Comparison of ENCODE assay signal across 18 cellular contexts in the genomic region with DNA sequence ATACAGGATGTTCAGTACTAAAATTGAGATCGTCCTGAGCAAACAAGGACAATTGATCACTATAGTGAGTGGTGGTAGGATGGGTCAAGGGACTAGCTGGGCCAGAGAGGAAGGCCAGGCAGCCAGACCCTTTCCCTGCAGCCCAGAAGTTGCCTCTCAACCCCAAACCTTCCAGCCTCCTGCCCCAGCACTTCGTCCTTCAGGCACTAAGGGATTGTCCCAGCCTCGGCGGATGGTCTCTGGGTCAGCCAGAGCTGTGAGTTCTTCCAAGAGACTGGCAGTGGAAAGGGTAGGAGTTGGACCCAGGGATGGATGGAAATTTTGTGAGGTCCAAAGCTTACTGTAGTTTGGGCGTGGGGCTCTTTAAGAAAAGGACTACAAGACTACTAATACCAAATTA. TPM values are rescaled to one million over a fixed set of nuclear protein-coding genes. Genes with fewer than 3 reads are reported as not detected.
A peak's percentile ranks its signal among the peaks of the same experiment; 100 is the strongest.
DNase-seq lines count a peak whose midpoint lies in the region; ATAC-seq and TF ChIP-seq lines count a peak whose summit lies in the region.
"Had no signal": no experiment of that assay in that cellular context is flagged by ENCODE, and none has a peak within 500 bp of the region (broad histone marks: within the 10 kb centered on the region; RNA-seq: fewer than 3 reads in every experiment).

No MANE protein-coding gene starts in this region.

- H3K27me3 Mint-ChIP-seq in activated T-cell treated with anti-CD3 and anti-CD28 coated beads, Interleukin-2, amount 50 U/mL, for 4 hours (ENCODE audit: low read depth), result peaks cover 74% of the 10 kb centered on the region
- H3K27me3 Mint-ChIP-seq in glutamatergic neuron (ENCODE audit: unreplicated experiment), result peaks cover 29% of the 10 kb centered on the region

- no peak overlapping the region for H3K27ac Mint-ChIP-seq in glutamatergic neuron (ENCODE audit: unreplicated experiment)
- H3K27ac Mint-ChIP-seq: activated naive CD4-positive, alpha-beta T cell treated with anti-CD3 and anti-CD28 coated beads for 36 hours had no signal

- 93% methylated on average over 4 of the region's 5 CpGs for WGBS in HUES64

- ATAC-seq in activated T-cell treated with anti-CD3 and anti-CD28 coated beads, Interleukin-2, amount 50 U/mL, for 4 hours, result no peak
- ATAC-seq in GM21515 (IDR thresholded peaks at IDR 0.05; ENCODE audit: unreplicated experiment) (no peak), GM19467 (IDR thresholded peaks at IDR 0.05; ENCODE audit: unreplicated experiment) (no peak)
- ATAC-seq: gastrocnemius medialis had no signal

- no peak for DNase-seq in activated T-cell treated with anti-CD3 and anti-CD28 coated beads, Interleukin-2, amount 50 U/mL, for 4 hours
- no peak for DNase-seq in activated T-cell treated with anti-CD3 and anti-CD28 coated beads, Interleukin-2, amount 50 U/mL, for 1 hour
- DNase-seq in glutamatergic neuron (no peak), posterior vena cava (ENCODE audit: low spot score) (peak; percentile 63), germinal center (ENCODE audit: low spot score) (no peak)
- DNase-seq: EL, erythroblast, NCI-H1436, right cardiac atrium had no signal

- H3K36me3 Mint-ChIP-seq in activated T-cell treated with anti-CD3 and anti-CD28 coated beads, Interleukin-2, amount 50 U/mL, for 4 hours (ENCODE audit: insufficient read depth), result no peaks in the 10 kb centered on the region
- no peaks in the 10 kb centered on the region for H3K36me3 Mint-ChIP-seq in glutamatergic neuron (ENCODE audit: unreplicated experiment)

- H3K36me3 ChIP-seq in HUES64 (ENCODE audit: insufficient read depth, low read length), result no peaks in the 10 kb centered on the region
- H3K36me3 ChIP-seq: gastrocnemius medialis had no signal

- H3K4me3 ChIP-seq in HUES64 (ENCODE audit: low read length), result peak overlapping the region; percentile 57; the same call in 1 of the 2 replicates
- H3K4me3 ChIP-seq: lung had no signal

- H3K4me1 ChIP-seq in HUES64 (ENCODE audit: insufficient read depth, low read length), result peaks cover 10% of the 10 kb centered on the region

- H3K27me3 ChIP-seq in HUES64 (ENCODE audit: insufficient read depth, low read length), result peaks cover 95% of the 10 kb centered on the region

- H3K9ac ChIP-seq in HUES64 (ENCODE audit: low read depth, low read length), result no peak overlapping the region

- no peak for TF ChIP-seq CTCF in glutamatergic neuron (IDR thresholded peaks at IDR 0.05; ENCODE audit: partially characterized antibody, unreplicated experiment)

- H3K9me3 Mint-ChIP-seq in activated T-cell treated with anti-CD3 and anti-CD28 coated beads, Interleukin-2, amount 50 U/mL, for 4 hours, result no peaks in the 10 kb centered on the region
- peaks cover 14% of the 10 kb centered on the region for H3K9me3 Mint-ChIP-seq in glutamatergic neuron (ENCODE audit: unreplicated experiment)
- H3K9me3 Mint-ChIP-seq: activated naive CD4-positive, alpha-beta T cell treated with anti-CD3 and anti-CD28 coated beads for 36 hours had no signal

- no peak overlapping the region for H3K27ac ChIP-seq in HUES64 (ENCODE audit: low read depth, low read length)
- H3K27ac ChIP-seq: coronary artery, gastrocnemius medialis had no signal

- intact Hi-C loops in posterior vena cava (cut with DNase I), result no loop called here

- H3K4me3 Mint-ChIP-seq in activated T-cell treated with anti-CD3 and anti-CD28 coated beads, Interleukin-2, amount 50 U/mL, for 4 hours, result peak overlapping the region; percentile 41
- H3K4me3 Mint-ChIP-seq in glutamatergic neuron (ENCODE audit: unreplicated experiment), result peak overlapping the region; percentile 38

- peaks cover 9% of the 10 kb centered on the region for H3K4me1 Mint-ChIP-seq in activated T-cell treated with anti-CD3 and anti-CD28 coated beads, Interleukin-2, amount 50 U/mL, for 4 hours (ENCODE audit: low read depth)
- peaks cover 13% of the 10 kb centered on the region for H3K4me1 Mint-ChIP-seq in glutamatergic neuron (ENCODE audit: low read depth, unreplicated experiment)

- no peaks in the 10 kb centered on the region for H3K9me3 ChIP-seq in HUES64 (ENCODE audit: insufficient read depth, low read depth, low read length)
- H3K9me3 ChIP-seq: gastrocnemius medialis had no signal

RNA-seq across cellular contexts. Expression of a gene that starts 3.6 kb away (rescaled TPM):
- total RNA-seq in activated T-cell treated with anti-CD3 and anti-CD28 coated beads, Interleukin-2, amount 50 U/mL, for 4 hours, result not detected
- 0.70 TPM for polyA plus RNA-seq in HUES64 (2013, experiment 1 of 2)
- 3.0 TPM for polyA plus RNA-seq in HUES64 (2013, experiment 2 of 2)
- total RNA-seq in glutamatergic neuron (ENCODE audit: unreplicated experiment), result 5.7 TPM
- total RNA-seq in posterior vena cava, result under 1 TPM in 1 of 2 donors, not detected in 1; 0.38 TPM
- total RNA-seq: activated CD8-positive, alpha-beta memory T cell treated with anti-CD3 and anti-CD28 coated beads for 36 hours; activated naive CD4-positive, alpha-beta T cell treated with anti-CD3 and anti-CD28 coated beads for 36 hours; subcutaneous adipose tissue had no signal
- polyA plus RNA-seq: lung had no signal
